ENCODE assay signal across 16 cellular contexts in the genomic region with DNA sequence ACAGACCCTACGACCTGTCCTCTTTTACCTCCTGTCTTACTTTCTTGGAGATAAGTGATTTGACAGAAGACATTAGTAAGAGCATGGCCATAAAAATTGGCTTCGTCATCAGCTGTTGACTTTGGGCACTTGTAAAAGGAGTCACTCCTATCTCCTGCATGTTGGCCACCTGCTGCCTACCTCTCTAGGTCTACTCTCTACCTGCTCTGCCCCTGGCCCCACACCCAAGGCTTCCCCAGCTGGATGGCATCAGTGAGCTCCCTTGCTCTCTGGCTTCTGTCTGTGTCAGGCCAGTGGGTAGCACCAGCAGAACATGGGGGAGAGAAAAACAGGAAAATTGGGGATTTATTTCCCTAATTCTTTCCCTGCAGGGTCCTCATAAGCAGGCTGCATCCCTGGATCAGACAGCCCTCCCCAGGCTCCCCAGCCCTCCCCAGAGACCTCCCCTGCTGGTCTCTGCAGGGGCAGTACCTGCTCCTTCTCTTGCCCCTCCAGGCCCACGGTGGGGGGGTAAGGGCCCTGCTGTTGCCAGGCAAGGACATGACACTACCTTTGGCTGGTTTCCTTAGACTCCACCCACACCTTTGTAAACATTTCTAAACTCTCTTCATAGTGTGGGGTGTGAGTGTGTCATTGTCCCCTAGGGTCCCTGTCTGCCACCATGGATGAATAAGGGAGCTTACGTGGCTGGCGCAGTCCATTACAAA.
"Had no signal": no experiment of that assay in that cellular context is flagged by ENCODE, and none has a peak within 500 bp of the region (broad histone marks: within the 10 kb centered on the region; RNA-seq: fewer than 3 reads in every experiment).

No MANE protein-coding gene starts in this region.

- ATAC-seq: activated CD4-positive, alpha-beta T cell treated with anti-CD3 and anti-CD28 coated beads for 36 hours; body of pancreas; foreskin keratinocyte; left cardiac atrium; lower lobe of right lung; stimulated activated memory B cell treated with anti-CD40 and anti-IgM and Interleukin-4, amounts not matched to agents 10 μg/mL and 1 μg/mL and 100 μg/mL, for 72 hours had no signal

- H3K4me1 ChIP-seq: body of pancreas, foreskin keratinocyte, lower lobe of right lung, vagina had no signal

- H3K4me3 Mint-ChIP-seq: activated CD4-positive, alpha-beta memory T cell treated with anti-CD3 and anti-CD28 coated beads, Interleukin-2, amount 10 ng/mL, durations not matched to agents 7 days and 5 days; activated CD4-positive, alpha-beta T cell treated with anti-CD3 and anti-CD28 coated beads for 36 hours; activated naive CD4-positive, alpha-beta T cell treated with anti-CD3 and anti-CD28 coated beads, Interleukin-2, amount 50 U/mL, for 24 hours; activated T-cell treated with anti-CD3 and anti-CD28 coated beads, Interleukin-2, amount 50 U/mL, for 24 hours; neural progenitor cell; stimulated activated memory B cell treated with anti-CD40 and anti-IgM and Interleukin-4, amounts not matched to agents 10 μg/mL and 1 μg/mL and 100 μg/mL, for 72 hours had no signal

- H3K27ac ChIP-seq: body of pancreas, foreskin keratinocyte, lower lobe of right lung, neural progenitor cell, ovary, thyroid gland, vagina had no signal

- H3K4me1 Mint-ChIP-seq: activated CD4-positive, alpha-beta memory T cell treated with anti-CD3 and anti-CD28 coated beads, Interleukin-2, amount 10 ng/mL, durations not matched to agents 7 days and 5 days; activated CD4-positive, alpha-beta T cell treated with anti-CD3 and anti-CD28 coated beads for 36 hours; activated naive CD4-positive, alpha-beta T cell treated with anti-CD3 and anti-CD28 coated beads, Interleukin-2, amount 50 U/mL, for 24 hours; stimulated activated memory B cell treated with anti-CD40 and anti-IgM and Interleukin-4, amounts not matched to agents 10 μg/mL and 1 μg/mL and 100 μg/mL, for 72 hours had no signal

- H3K27me3 ChIP-seq: body of pancreas, neural progenitor cell, ovary, thyroid gland, vagina had no signal

- H3K27ac Mint-ChIP-seq: activated CD4-positive, alpha-beta memory T cell treated with anti-CD3 and anti-CD28 coated beads, Interleukin-2, amount 10 ng/mL, durations not matched to agents 7 days and 5 days; activated CD4-positive, alpha-beta T cell treated with anti-CD3 and anti-CD28 coated beads for 36 hours; activated naive CD4-positive, alpha-beta T cell treated with anti-CD3 and anti-CD28 coated beads, Interleukin-2, amount 50 U/mL, for 24 hours; activated T-cell treated with anti-CD3 and anti-CD28 coated beads, Interleukin-2, amount 50 U/mL, for 24 hours; neural progenitor cell; stimulated activated memory B cell treated with anti-CD40 and anti-IgM and Interleukin-4, amounts not matched to agents 10 μg/mL and 1 μg/mL and 100 μg/mL, for 72 hours had no signal

- H3K4me3 ChIP-seq: body of pancreas, lower lobe of right lung, neural progenitor cell, ovary, thyroid gland, vagina had no signal

- DNase-seq: activated CD4-positive, alpha-beta memory T cell treated with anti-CD3 and anti-CD28 coated beads, Interleukin-2, amount 10 ng/mL, durations not matched to agents 7 days and 5 days; activated CD4-positive, alpha-beta T cell treated with anti-CD3 and anti-CD28 coated beads for 36 hours; activated T-cell treated with anti-CD3 and anti-CD28 coated beads, Interleukin-2, amount 50 U/mL, for 24 hours; body of pancreas; effector CD8-positive, alpha-beta T cell; foreskin keratinocyte; head of caudate nucleus; left cardiac atrium; lower lobe of right lung; ovary; T-helper 2 cell had no signal

- H3K9me3 ChIP-seq: body of pancreas, lower lobe of right lung, ovary, thyroid gland, vagina had no signal

- H3K9me3 Mint-ChIP-seq: activated CD4-positive, alpha-beta memory T cell treated with anti-CD3 and anti-CD28 coated beads, Interleukin-2, amount 10 ng/mL, durations not matched to agents 7 days and 5 days; activated naive CD4-positive, alpha-beta T cell treated with anti-CD3 and anti-CD28 coated beads, Interleukin-2, amount 50 U/mL, for 24 hours; activated T-cell treated with anti-CD3 and anti-CD28 coated beads, Interleukin-2, amount 50 U/mL, for 24 hours; neural progenitor cell had no signal

- H3K36me3 Mint-ChIP-seq: activated naive CD4-positive, alpha-beta T cell treated with anti-CD3 and anti-CD28 coated beads, Interleukin-2, amount 50 U/mL, for 24 hours; neural progenitor cell; stimulated activated memory B cell treated with anti-CD40 and anti-IgM and Interleukin-4, amounts not matched to agents 10 μg/mL and 1 μg/mL and 100 μg/mL, for 72 hours had no signal

- H3K36me3 ChIP-seq: lower lobe of right lung, neural progenitor cell, ovary, thyroid gland, vagina had no signal
